Comparison of ENCODE assay signal across 12 cellular contexts in genomic region chr4:121799888-121800501, GRCh38. TPM values are rescaled to one million over a fixed set of nuclear protein-coding genes. Genes with fewer than 3 reads are reported as not detected.
DNase-seq lines count a peak whose midpoint lies in the region; ATAC-seq and TF ChIP-seq lines count a peak whose summit lies in the region.
"Had no signal": no experiment of that assay in that cellular context is flagged by ENCODE, and none has a peak within 500 bp of the region (broad histone marks: within the 10 kb centered on the region; RNA-seq: fewer than 3 reads in every experiment).

No MANE protein-coding gene starts in this region.

- H3K36me3 ChIP-seq in CD8-positive, alpha-beta memory T cell (ENCODE audit: insufficient read depth, low read length) = peaks cover 7% of the 10 kb centered on the region
- H3K36me3 ChIP-seq in MM.1S (replicated peaks; ENCODE audit: insufficient read depth, low read length) = peaks cover 5% of the 10 kb centered on the region
- H3K36me3 ChIP-seq in effector memory CD4-positive, alpha-beta T cell (ENCODE audit: control insufficient read depth, insufficient read depth, low read length) = peaks cover 16% of the 10 kb centered on the region
- H3K36me3 ChIP-seq in parathyroid adenoma (ENCODE audit: control insufficient read depth, insufficient read depth, low read length) = no peaks in the 10 kb centered on the region
- H3K36me3 ChIP-seq: prostate gland had no signal

- ATAC-seq in GM18907 (IDR thresholded peaks at IDR 0.05; ENCODE audit: unreplicated experiment) = no peak

- H3K4me1 ChIP-seq in CD8-positive, alpha-beta memory T cell (ENCODE audit: insufficient read depth, low read length) = peaks cover 31% of the 10 kb centered on the region
- H3K4me1 ChIP-seq in MM.1S (ENCODE audit: low read length) (peaks cover 28% of the 10 kb centered on the region), parathyroid adenoma (peaks cover 2% of the 10 kb centered on the region)
- no peaks in the 10 kb centered on the region for H3K4me1 ChIP-seq in effector memory CD4-positive, alpha-beta T cell (ENCODE audit: control insufficient read depth, insufficient read depth, low read length, poor library complexity, severe bottlenecking)
- H3K4me1 ChIP-seq: prostate gland had no signal

- peaks cover 0 to 34% (median 7%) of the 10 kb centered on the region in 3 donors for H3K36me3 Mint-ChIP-seq in CD8-positive, alpha-beta memory T cell

- peak overlapping the region; percentile 94 to 98 (median 97) for H3K4me3 Mint-ChIP-seq in CD8-positive, alpha-beta memory T cell

- H3K27ac Mint-ChIP-seq in CD8-positive, alpha-beta memory T cell = peak overlapping the region; percentile 97 to 100 (median 98)

- H4K20me1 ChIP-seq in MM.1S (ENCODE audit: insufficient read depth, low read length) = no peaks in the 10 kb centered on the region

- peak overlapping the region; percentile 100 for H3K4me3 ChIP-seq in CD8-positive, alpha-beta memory T cell (ENCODE audit: low read length)
- H3K4me3 ChIP-seq in MM.1S (ENCODE audit: low read length) = peak overlapping the region; percentile 79
- peak overlapping the region; percentile 92 for H3K4me3 ChIP-seq in effector memory CD4-positive, alpha-beta T cell (ENCODE audit: insufficient read depth, low read depth, low read length, poor library complexity, severe bottlenecking)
- H3K4me3 ChIP-seq in parathyroid adenoma (ENCODE audit: low read depth, low read length) = no peak overlapping the region

- H3K27me3 ChIP-seq in CD8-positive, alpha-beta memory T cell (ENCODE audit: insufficient read depth, low read length, poor library complexity, severe bottlenecking) = no peaks in the 10 kb centered on the region
- H3K27me3 ChIP-seq in MM.1S (replicated peaks; ENCODE audit: insufficient read depth, low read length) = no peaks in the 10 kb centered on the region
- no peaks in the 10 kb centered on the region for H3K27me3 ChIP-seq in effector memory CD4-positive, alpha-beta T cell (replicated peaks; ENCODE audit: control insufficient read depth, insufficient read depth, low read length, poor library complexity, severe bottlenecking)
- no peaks in the 10 kb centered on the region for H3K27me3 ChIP-seq in parathyroid adenoma (ENCODE audit: control insufficient read depth, insufficient read depth, low read length)

- peak overlapping the region; percentile 81 for H3K4me2 ChIP-seq in MM.1S (ENCODE audit: low read depth, low read length)
- no peak overlapping the region for H3K4me2 ChIP-seq in parathyroid adenoma (ENCODE audit: low read length)

- H3K9me3 ChIP-seq in CD8-positive, alpha-beta memory T cell (ENCODE audit: low read length) = no peaks in the 10 kb centered on the region
- H3K9me3 ChIP-seq in MM.1S (replicated peaks; ENCODE audit: insufficient read depth, low read length) (no peaks in the 10 kb centered on the region), parathyroid adenoma (ENCODE audit: control insufficient read depth, low read length) (no peaks in the 10 kb centered on the region)
- H3K9me3 ChIP-seq in effector memory CD4-positive, alpha-beta T cell (ENCODE audit: control insufficient read depth, low read length) = no peaks in the 10 kb centered on the region
- H3K9me3 ChIP-seq: prostate gland had no signal

- H2AFZ ChIP-seq in MM.1S (ENCODE audit: low read length) (peak overlapping the region; percentile 91; the same call in 1 of the 2 replicates), parathyroid adenoma (peak overlapping the region; percentile 38)

- DNase-seq in CD8-positive, alpha-beta memory T cell = no peak
- DNase-seq in MM.1S = no peak
- no peak for DNase-seq in effector memory CD4-positive, alpha-beta T cell
- DNase-seq in germinal center (ENCODE audit: low spot score) = no peak
- DNase-seq in stimulated activated CD4-positive, alpha-beta T cell treated with anti-CD3 and anti-CD28 coated beads, Interleukin-4, amount 100 ng/mL, for 1 hour = no peak
- no peak for DNase-seq in effector CD4-positive, alpha-beta T cell
- DNase-seq: activated CD4-positive, alpha-beta T cell treated with anti-CD3 and anti-CD28 coated beads, Interleukin-2, amount 50 U/mL, for 4 hours; cerebellar nuclear complex; EL had no signal

- H3K9me3 Mint-ChIP-seq in CD8-positive, alpha-beta memory T cell = no peaks in the 10 kb centered on the region

- H3K9ac ChIP-seq in MM.1S (ENCODE audit: low read length) (peak overlapping the region; percentile 83; the same call in 1 of the 2 replicates), parathyroid adenoma (no peak overlapping the region)

- H3K4me1 Mint-ChIP-seq in CD8-positive, alpha-beta memory T cell = peaks cover 47 to 68% (median 60%) of the 10 kb centered on the region in 3 donors

- no peaks in the 10 kb centered on the region for H3K9me2 ChIP-seq in MM.1S (replicated peaks; ENCODE audit: insufficient read depth, low read length)

- H3F3A ChIP-seq in MM.1S (ENCODE audit: insufficient read depth, low read length) = peaks cover 17% of the 10 kb centered on the region

- TF ChIP-seq CTCF in MM.1S (IDR thresholded peaks at IDR 0.05; ENCODE audit: low read length) (no peak), parathyroid adenoma (IDR thresholded peaks at IDR 0.05) (no peak)

- H3K79me2 ChIP-seq in MM.1S (ENCODE audit: low read length) (peaks cover 30% of the 10 kb centered on the region), parathyroid adenoma (no peaks in the 10 kb centered on the region)

- CTCF ChIA-PET in CD8-positive, alpha-beta memory T cell (lab: Charles Lee) = interaction anchor here (1.2 to 1.8 kb wide), 2 partner anchors 11 to 28 kb away, joined by 3 to 7 read pairs; no protein-coding TSS in a partner anchor

- peaks cover 0 to 3% of the 10 kb centered on the region in 2 donors for H3K27me3 Mint-ChIP-seq in CD8-positive, alpha-beta memory T cell

- POLR2A ChIA-PET in CD8-positive, alpha-beta memory T cell (lab: Charles Lee) = interaction anchor here (0.6 kb wide), 1 partner anchor 11 kb away, joined by 6 read pairs; no protein-coding TSS in a partner anchor

- H3K27ac ChIP-seq in CD8-positive, alpha-beta memory T cell (ENCODE audit: low read depth, low read length) = peak overlapping the region; percentile 95
- H3K27ac ChIP-seq in MM.1S (ENCODE audit: low read length) = peak overlapping the region; percentile 73; the same call in 1 of the 2 replicates
- peak overlapping the region; percentile 79 for H3K27ac ChIP-seq in effector memory CD4-positive, alpha-beta T cell (ENCODE audit: insufficient read depth, low read length, poor library complexity, severe bottlenecking)
- H3K27ac ChIP-seq in parathyroid adenoma = no peak overlapping the region

RNA-seq across cellular contexts. Expression of gene EXOSC9, which starts 1.1 kb away (rescaled TPM):
- 10 to 100 TPM; 72.2 to 72.9 TPM for total RNA-seq in CD8-positive, alpha-beta memory T cell
- polyA plus RNA-seq in CD8-positive, alpha-beta memory T cell = 41.7 TPM

RNA-seq across cellular contexts. Expression of gene CCNA2, which starts 23.7 kb away (rescaled TPM):
- total RNA-seq in CD8-positive, alpha-beta memory T cell = 10 to 100 TPM; 72.1 to 73.5 TPM
- 0.28 TPM for polyA plus RNA-seq in CD8-positive, alpha-beta memory T cell

RNA-seq across cellular contexts. Expression of gene SMIM43, which starts 35.0 kb away (rescaled TPM):
- under 1 TPM; 0.44 to 0.47 TPM for total RNA-seq in CD8-positive, alpha-beta memory T cell
- polyA plus RNA-seq in CD8-positive, alpha-beta memory T cell = 0.23 TPM
- total RNA-seq: prostate gland had no signal
